In genomic region chr4:155679343-155679742, GRCh38 we compare ENCODE assay signal across 1 cellular context.
TF ChIP-seq lines count a peak whose summit lies in the region.

No MANE protein-coding gene starts in this region.

TF ChIP-seq in HepG2, 621 proteins besides CTCF, POLR2A, EP300 and RAD21 (continued from another document):
- TF ChIP-seq FOXP4 (CRISPR knock-in tag; IDR thresholded peaks at IDR 0.05) = no peak
- TF ChIP-seq ZNF580 (CRISPR knock-in tag; IDR thresholded peaks at IDR 0.05; ENCODE audit: borderline replicate concordance, low read depth) = no peak
- TF ChIP-seq CENPX (CRISPR knock-in tag; IDR thresholded peaks at IDR 0.05) = no peak
- no peak for TF ChIP-seq ZNF768 (CRISPR knock-in tag; IDR thresholded peaks at IDR 0.05)
